Comparison of ENCODE assay signal across 8 cellular contexts in the genomic region with DNA sequence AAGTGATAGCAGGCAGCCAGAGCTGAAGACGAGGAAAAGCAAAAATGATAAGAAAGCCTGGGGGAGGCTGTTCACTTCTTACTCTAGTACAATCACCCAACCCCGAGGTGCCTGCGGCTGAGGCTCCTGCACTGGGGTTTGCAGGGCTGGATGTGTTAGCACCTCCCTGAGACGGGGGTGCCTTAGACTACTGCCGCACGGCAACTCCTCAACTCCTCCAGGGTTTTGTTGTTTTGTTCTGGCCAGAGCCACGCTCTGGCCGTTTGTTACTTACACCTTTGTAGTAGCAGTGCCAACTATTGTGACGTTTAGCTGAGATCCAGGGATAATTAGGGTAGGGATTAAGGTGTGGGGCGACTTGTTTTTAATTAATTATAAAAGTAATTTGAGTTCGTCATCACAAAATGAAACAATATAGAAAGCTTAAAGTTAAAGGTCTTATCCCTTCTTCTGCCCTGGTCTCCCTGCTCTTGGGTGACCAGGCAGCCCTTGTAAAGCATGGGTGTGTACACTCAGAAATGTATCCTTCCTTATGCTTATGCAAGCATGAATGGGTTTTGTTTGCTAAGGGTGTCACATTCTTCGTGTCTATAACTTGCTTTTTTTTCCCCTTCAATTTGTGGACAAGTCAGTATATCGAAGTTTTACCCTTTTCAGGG. TPM values are rescaled to one million over a fixed set of nuclear protein-coding genes. Genes with fewer than 3 reads are reported as not detected.
A peak's percentile ranks its signal among the peaks of the same experiment; 100 is the strongest.
DNase-seq lines count a peak whose midpoint lies in the region; ATAC-seq and TF ChIP-seq lines count a peak whose summit lies in the region.

No MANE protein-coding gene starts in this region.

- no peak for TF ChIP-seq CTCF in natural killer cell (IDR thresholded peaks at IDR 0.05)
- TF ChIP-seq CTCF in GM10266 (IDR thresholded peaks at IDR 0.05; ENCODE audit: control insufficient read depth, insufficient read depth, low read depth, missing control alignments), result no peak

- H3K4me1 Mint-ChIP-seq in natural killer cell, result peaks cover 17 to 20% of the 10 kb centered on the region in 2 donors

- intact Hi-C loops in natural killer cell (cut with micrococcal nuclease), result loop anchor here (1.0 to 5.0 kb wide), 2 partner anchors 10 to 63 kb away; no protein-coding TSS in a partner anchor

- peaks cover 26 to 37% of the 10 kb centered on the region in 2 donors for H3K27me3 Mint-ChIP-seq in natural killer cell (ENCODE audit: low read depth in 2 of 2)

- peak; percentile 96 to 100 (median 98) for ATAC-seq in natural killer cell

- peak; percentile 21 for DNase-seq in stimulated activated CD4-positive, alpha-beta T cell treated with anti-CD3 and anti-CD28 coated beads, Interleukin-12 subunit alpha, Interleukin-12 subunit beta, amount 100 ng/mL, for 4 hours
- no peak for DNase-seq in stimulated activated CD4-positive, alpha-beta T cell treated with anti-CD3 and anti-CD28 coated beads, Interleukin-2, amount 100 ng/mL, for 48 hours
- DNase-seq in activated gamma-delta T cell (lab: John Stamatoyannopoulos, UW), result peak; percentile 26
- peak; percentile 62 for DNase-seq in natural killer cell
- DNase-seq in GM10266 (ENCODE audit: extremely low spot score), result no peak
- no peak for DNase-seq in T1000 (lab: John Stamatoyannopoulos, UW)
- no peak for DNase-seq in NCI-H526 treated with DMSO at 0.1 percent for 48 hours (lab: John Stamatoyannopoulos, UW)
- DNase-seq in SHP77 treated with DMSO at 0.1 percent for 48 hours (lab: John Stamatoyannopoulos, UW), result no peak

- no peaks in the 10 kb centered on the region for H3K9me3 Mint-ChIP-seq in natural killer cell

- H3K27ac Mint-ChIP-seq in natural killer cell, result peak overlapping the region; percentile 53 to 84

- no peaks in the 10 kb centered on the region for H3K36me3 Mint-ChIP-seq in natural killer cell

- peak overlapping the region; percentile 84 for H3K4me3 Mint-ChIP-seq in natural killer cell

RNA-seq across cellular contexts. Expression of a gene that starts 51.3 kb away (rescaled TPM):
- total RNA-seq in natural killer cell, result 1 to 10 TPM in 1 of 3 donors, under 1 TPM in 1, not detected in 1; 0.12 to 1.3 TPM

Comparison
In these comparisons a context has a peak if more than half of its experiments do, and no peak if none do; other contexts are left out.
1. DNase-seq: peak in stimulated activated CD4-positive, alpha-beta T cell treated with anti-CD3 and anti-CD28 coated beads, Interleukin-12 subunit alpha, Interleukin-12 subunit beta, amount 100 ng/mL, for 4 hours (single experiment), activated gamma-delta T cell (single experiment) and natural killer cell (single experiment); none in stimulated activated CD4-positive, alpha-beta T cell treated with anti-CD3 and anti-CD28 coated beads, Interleukin-2, amount 100 ng/mL, for 48 hours (0 of 2), GM10266 (single experiment), T1000 (single experiment), NCI-H526 treated with DMSO at 0.1 percent for 48 hours (single experiment) and SHP77 treated with DMSO at 0.1 percent for 48 hours (single experiment).